ENCODE assay signal across 25 cellular contexts in the genomic region with DNA sequence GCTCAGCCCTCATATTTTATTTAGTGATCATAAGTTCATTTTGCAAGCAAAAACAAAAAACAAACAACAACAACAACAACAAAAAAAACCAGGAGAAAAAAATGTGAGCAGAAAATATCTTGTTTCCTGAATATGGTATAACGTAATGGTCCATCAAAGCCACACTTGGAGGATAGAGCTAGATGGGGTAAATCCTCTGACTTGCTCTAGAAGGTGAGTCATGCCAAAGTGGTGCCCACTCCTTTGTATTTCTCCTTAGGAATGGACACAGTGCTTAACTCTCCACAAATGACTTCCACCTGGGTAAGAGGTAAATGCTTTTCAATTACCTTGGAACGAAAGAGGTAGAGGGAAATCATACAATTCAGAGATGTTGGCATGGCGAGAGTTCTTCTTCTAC. TPM values are rescaled to one million over a fixed set of nuclear protein-coding genes. Genes with fewer than 3 reads are reported as not detected.
"Had no signal": no experiment of that assay in that cellular context is flagged by ENCODE, and none has a peak within 500 bp of the region (broad histone marks: within the 10 kb centered on the region; RNA-seq: fewer than 3 reads in every experiment).

No MANE protein-coding gene starts in this region.

- H3K27me3 Mint-ChIP-seq: activated CD4-positive, alpha-beta memory T cell treated with anti-CD3 and anti-CD28 coated beads for 36 hours; activated naive CD4-positive, alpha-beta T cell treated with anti-CD3 and anti-CD28 coated beads, Interleukin-2, amount 10 ng/mL, durations not matched to agents 7 days and 5 days; activated naive CD8-positive, alpha-beta T cell treated with anti-CD3 and anti-CD28 coated beads, Interleukin-2, amount 10 ng/mL, durations not matched to agents 7 days and 5 days; central memory CD8-positive, alpha-beta T cell had no signal

- H3K27ac ChIP-seq: breast epithelium, SK-N-MC had no signal

- H3K4me1 ChIP-seq: breast epithelium had no signal

- H3K36me3 Mint-ChIP-seq: activated CD4-positive, alpha-beta memory T cell treated with anti-CD3 and anti-CD28 coated beads for 36 hours; activated naive CD4-positive, alpha-beta T cell treated with anti-CD3 and anti-CD28 coated beads, Interleukin-2, amount 10 ng/mL, durations not matched to agents 7 days and 5 days; activated naive CD8-positive, alpha-beta T cell treated with anti-CD3 and anti-CD28 coated beads, Interleukin-2, amount 10 ng/mL, durations not matched to agents 7 days and 5 days; T-cell had no signal

- DNase-seq: activated CD4-positive, alpha-beta memory T cell treated with anti-CD3 and anti-CD28 coated beads for 36 hours; activated CD4-positive, alpha-beta T cell treated with anti-CD3 and anti-CD28 coated beads, Interleukin-2, amount 10 ng/mL, durations not matched to agents 7 days and 5 days; activated CD4-positive, CD25-positive, alpha-beta regulatory T cell; activated CD8-positive, alpha-beta memory T cell treated with anti-CD3 and anti-CD28 coated beads for 24 hours; activated gamma-delta T cell treated with Interleukin-2 at 50 U/mL for 16 hours; activated naive CD4-positive, alpha-beta T cell treated with anti-CD3 and anti-CD28 coated beads, Interleukin-2, amount 10 ng/mL, durations not matched to agents 7 days and 5 days; activated naive CD8-positive, alpha-beta T cell treated with anti-CD3 and anti-CD28 coated beads, Interleukin-2, amount 10 ng/mL, durations not matched to agents 7 days and 5 days; activated T-cell treated with anti-CD3 and anti-CD28 coated beads, Interleukin-2, amount 50 U/mL, for 48 hours; adrenal gland; aorta; Karpas-422; NCI-H1048; NCI-H1930; NCI-H510A treated with DMSO at 0.1 percent for 48 hours; NK-92 treated with Interleukin-12 subunit alpha and Interleukin-12 subunit beta, amount 100 ng/mL, for 24 hours; OCI-M1; RPMI8226; T-cell; T-helper 2 cell; T1000 had no signal

- FAIRE-seq: TTC549 had no signal

- H3K4me3 Mint-ChIP-seq: activated CD4-positive, alpha-beta memory T cell treated with anti-CD3 and anti-CD28 coated beads for 36 hours; activated CD4-positive, alpha-beta T cell treated with anti-CD3 and anti-CD28 coated beads, Interleukin-2, amount 10 ng/mL, durations not matched to agents 7 days and 5 days; activated naive CD4-positive, alpha-beta T cell treated with anti-CD3 and anti-CD28 coated beads, Interleukin-2, amount 10 ng/mL, durations not matched to agents 7 days and 5 days; activated naive CD8-positive, alpha-beta T cell treated with anti-CD3 and anti-CD28 coated beads, Interleukin-2, amount 10 ng/mL, durations not matched to agents 7 days and 5 days; central memory CD8-positive, alpha-beta T cell; T-cell had no signal

- H3K27ac Mint-ChIP-seq: activated CD4-positive, alpha-beta memory T cell treated with anti-CD3 and anti-CD28 coated beads for 36 hours; activated CD4-positive, alpha-beta T cell treated with anti-CD3 and anti-CD28 coated beads, Interleukin-2, amount 10 ng/mL, durations not matched to agents 7 days and 5 days; activated naive CD4-positive, alpha-beta T cell treated with anti-CD3 and anti-CD28 coated beads, Interleukin-2, amount 10 ng/mL, durations not matched to agents 7 days and 5 days; activated naive CD8-positive, alpha-beta T cell treated with anti-CD3 and anti-CD28 coated beads, Interleukin-2, amount 10 ng/mL, durations not matched to agents 7 days and 5 days; activated T-helper 2 cell treated with anti-CD3 and anti-CD28 coated beads, Interferon-gamma antibody, Interleukin-2, Interleukin-4, amounts not matched to agents 10 μg/mL and 5 μg/mL and 100 μg/mL, durations not matched to agents 14 hours and 24 hours and 36 hours; T-cell had no signal

- H3K9me3 ChIP-seq: adrenal gland, breast epithelium had no signal

- H3K9me3 Mint-ChIP-seq: activated CD4-positive, alpha-beta memory T cell treated with anti-CD3 and anti-CD28 coated beads for 36 hours; activated CD4-positive, alpha-beta T cell treated with anti-CD3 and anti-CD28 coated beads, Interleukin-2, amount 10 ng/mL, durations not matched to agents 7 days and 5 days; activated naive CD4-positive, alpha-beta T cell treated with anti-CD3 and anti-CD28 coated beads, Interleukin-2, amount 10 ng/mL, durations not matched to agents 7 days and 5 days; activated naive CD8-positive, alpha-beta T cell treated with anti-CD3 and anti-CD28 coated beads, Interleukin-2, amount 10 ng/mL, durations not matched to agents 7 days and 5 days; activated T-helper 2 cell treated with anti-CD3 and anti-CD28 coated beads, Interferon-gamma antibody, Interleukin-2, Interleukin-4, amounts not matched to agents 10 μg/mL and 5 μg/mL and 100 μg/mL, durations not matched to agents 14 hours and 24 hours and 36 hours; central memory CD8-positive, alpha-beta T cell; T-cell had no signal

- H3K4me1 Mint-ChIP-seq: activated CD4-positive, alpha-beta T cell treated with anti-CD3 and anti-CD28 coated beads, Interleukin-2, amount 10 ng/mL, durations not matched to agents 7 days and 5 days; activated naive CD4-positive, alpha-beta T cell treated with anti-CD3 and anti-CD28 coated beads, Interleukin-2, amount 10 ng/mL, durations not matched to agents 7 days and 5 days; activated naive CD8-positive, alpha-beta T cell treated with anti-CD3 and anti-CD28 coated beads, Interleukin-2, amount 10 ng/mL, durations not matched to agents 7 days and 5 days; central memory CD8-positive, alpha-beta T cell; T-cell had no signal

- H3K4me3 ChIP-seq: adrenal gland, breast epithelium, SK-N-MC had no signal

- H3K36me3 ChIP-seq: breast epithelium had no signal

- H3K27me3 ChIP-seq: adrenal gland, breast epithelium had no signal

RNA-seq across cellular contexts. Expression of gene PROX1, which starts 20.6 kb away (rescaled TPM):
- total RNA-seq: activated naive CD8-positive, alpha-beta T cell treated with anti-CD3 and anti-CD28 coated beads, Interleukin-2, amount 10 ng/mL, durations not matched to agents 7 days and 5 days; activated T-helper 2 cell treated with anti-CD3 and anti-CD28 coated beads, Interferon-gamma antibody, Interleukin-2, Interleukin-4, amounts not matched to agents 10 μg/mL and 5 μg/mL and 100 μg/mL, durations not matched to agents 14 hours and 24 hours and 36 hours had no signal
